ENCODE assay signal across 21 cellular contexts in the genomic region with DNA sequence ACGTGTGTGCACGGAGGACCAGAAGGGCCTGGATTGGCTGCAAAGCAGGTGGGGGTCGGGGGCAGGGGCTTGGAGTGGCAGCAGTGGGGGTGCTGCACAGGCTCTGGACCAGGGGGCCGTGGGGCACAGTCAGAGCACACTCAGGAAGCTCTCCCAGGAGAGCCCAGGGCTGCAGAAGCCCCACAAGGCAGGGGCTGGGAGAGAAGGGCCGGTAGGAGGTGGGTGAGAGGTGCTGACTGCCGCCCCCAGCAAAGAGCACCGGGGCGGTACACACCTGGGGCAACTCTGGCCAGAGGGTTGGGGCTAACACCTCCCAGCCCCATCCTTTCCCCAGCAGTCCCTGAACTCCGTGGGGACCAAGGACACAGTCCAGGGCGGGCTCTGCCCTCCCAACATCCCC. TPM values are rescaled to one million over a fixed set of nuclear protein-coding genes. Genes with fewer than 3 reads are reported as not detected.
"Had no signal": no experiment of that assay in that cellular context is flagged by ENCODE, and none has a peak within 500 bp of the region (broad histone marks: within the 10 kb centered on the region; RNA-seq: fewer than 3 reads in every experiment).

No MANE protein-coding gene starts in this region.

- H3K36me3 ChIP-seq: MG63 had no signal

- FAIRE-seq: HepG2, RCC 7860 had no signal

- H3K4me2 ChIP-seq: SK-N-SH had no signal

- H3K4me3 ChIP-seq: MG63 had no signal

- H3K9ac ChIP-seq: SK-N-SH had no signal

- H3K9me2 ChIP-seq: SK-N-SH had no signal

- H3K27me3 ChIP-seq: MG63 had no signal

- H3K9me3 ChIP-seq: MG63, SK-N-SH had no signal

- DNase-seq: IMR-90, Karpas-422, KG1, MG63, NCI-H1092 treated with DMSO at 0.1 percent for 48 hours, NCI-H1436, NCI-H187, NCI-H2029, NCI-H2081 treated with DMSO at 0.1 percent for 48 hours, NCI-H2171, NCI-H226, NCI-H446, NCI-H510A, NCI-H524 treated with DMSO at 0.1 percent for 48 hours, NCI-H69, NCI-H774, Right ventricle myocardium superior, RPMI8226, SK-N-SH had no signal

- ATAC-seq: HepG2 had no signal

RNA-seq across cellular contexts. Expression of a gene that starts 13.9 kb away (rescaled TPM):
- total RNA-seq: Right ventricle myocardium superior had no signal
